In genomic region chr3:160810360-160810759, GRCh38 we compare ENCODE assay signal across 15 cellular contexts. TPM values are rescaled to one million over a fixed set of nuclear protein-coding genes. Genes with fewer than 3 reads are reported as not detected.
DNase-seq lines count a peak whose midpoint lies in the region; TF ChIP-seq lines count a peak whose summit lies in the region.
"Had no signal": no experiment of that assay in that cellular context is flagged by ENCODE, and none has a peak within 500 bp of the region (broad histone marks: within the 10 kb centered on the region; RNA-seq: fewer than 3 reads in every experiment).

No MANE protein-coding gene starts in this region.

- H4K8ac ChIP-seq in mesenchymal stem cell (ENCODE audit: low read length) = no peak overlapping the region

- H3K36me3 ChIP-seq in mesenchymal stem cell (ENCODE audit: control insufficient read depth in 1 of 2, insufficient read depth in 2 of 2, low read depth in 1 of 2, low read length in 2 of 2) (no peaks in the 10 kb centered on the region), tibial artery (no peaks in the 10 kb centered on the region), Caco-2 (ENCODE audit: control insufficient read depth, insufficient read depth, low read length) (no peaks in the 10 kb centered on the region)
- H3K36me3 ChIP-seq: colonic mucosa, stomach had no signal

- H3K4me1 Mint-ChIP-seq in chondrocyte (ENCODE audit: low read depth) = peaks cover 33% of the 10 kb centered on the region
- H3K4me1 Mint-ChIP-seq in CD14-positive monocyte = peaks cover 14% of the 10 kb centered on the region
- no peaks in the 10 kb centered on the region for H3K4me1 Mint-ChIP-seq in Caco-2 (ENCODE audit: low read depth, unreplicated experiment)
- H3K4me1 Mint-ChIP-seq: activated naive CD4-positive, alpha-beta T cell treated with anti-CD3 and anti-CD28 coated beads, Interleukin-2, amount 50 U/mL, for 24 hours had no signal

- no peak overlapping the region for H2BK120ac ChIP-seq in mesenchymal stem cell (ENCODE audit: low read depth, low read length)

- POLR2A ChIA-PET in Caco-2 (lab: Charles Lee) = no interaction called here

- H3K14ac ChIP-seq in mesenchymal stem cell (ENCODE audit: low read length in 2 of 2) = no peak overlapping the region

- peak overlapping the region; percentile 55 for H3K9ac ChIP-seq in mesenchymal stem cell (ENCODE audit: low read length)
- H3K9ac ChIP-seq: SK-N-SH had no signal

- H2AK5ac ChIP-seq in mesenchymal stem cell (ENCODE audit: low read length, severe bottlenecking) = no peak overlapping the region

- intact Hi-C loops in tibial artery (cut with DNase I; ENCODE audit: low total_unique reads) = no loop called here
- intact Hi-C loops in CD14-positive monocyte (cut with micrococcal nuclease) = no loop called here
- intact Hi-C loops in Caco-2 (cut with micrococcal nuclease; ENCODE audit: unreplicated experiment) = no loop called here

- H2BK12ac ChIP-seq in mesenchymal stem cell (ENCODE audit: low read length in 2 of 2) = no peak overlapping the region

- no peak overlapping the region for H2BK5ac ChIP-seq in mesenchymal stem cell (ENCODE audit: low read depth, low read length, poor library complexity, severe bottlenecking)

- H3K27ac Mint-ChIP-seq in chondrocyte (ENCODE audit: unreplicated experiment) (peak overlapping the region; percentile 53), CD14-positive monocyte (no peak overlapping the region), Caco-2 (ENCODE audit: unreplicated experiment) (no peak overlapping the region)
- H3K27ac Mint-ChIP-seq: activated naive CD4-positive, alpha-beta T cell treated with anti-CD3 and anti-CD28 coated beads, Interleukin-2, amount 50 U/mL, for 24 hours; WTC11 had no signal

- no peak overlapping the region for H2AFZ ChIP-seq in mesenchymal stem cell (ENCODE audit: low read depth, low read length)

- H3K18ac ChIP-seq in mesenchymal stem cell (ENCODE audit: low read depth in 1 of 2, low read length in 2 of 2) = no peak overlapping the region

- 94% methylated on average over 1 of the region's 1 CpG for WGBS in mesenchymal stem cell

- no peak overlapping the region for H3K4me3 ChIP-seq in mesenchymal stem cell (ENCODE audit: insufficient read depth in 1 of 2, low read depth in 1 of 2, low read length in 2 of 2)
- H3K4me3 ChIP-seq in tibial artery = no peak overlapping the region
- no peak overlapping the region for H3K4me3 ChIP-seq in Caco-2 (ENCODE audit: low read depth, low read length)
- H3K4me3 ChIP-seq: colonic mucosa, stomach had no signal

- no TSS peak for BruUV-seq in Caco-2 (replicated peaks; lab: Mats Ljungman, UMichigan)

- H3K36me3 Mint-ChIP-seq in chondrocyte (ENCODE audit: low read depth) (no peaks in the 10 kb centered on the region), CD14-positive monocyte (peaks cover 0 to 2% of the 10 kb centered on the region in 2 donors), Caco-2 (ENCODE audit: insufficient read depth, unreplicated experiment) (no peaks in the 10 kb centered on the region)
- H3K36me3 Mint-ChIP-seq: activated naive CD4-positive, alpha-beta T cell treated with anti-CD3 and anti-CD28 coated beads, Interleukin-2, amount 50 U/mL, for 24 hours; WTC11 had no signal

- no peaks in the 10 kb centered on the region for H3K4me1 ChIP-seq in mesenchymal stem cell (ENCODE audit: control insufficient read depth, insufficient read depth, low read depth, low read length)
- peaks cover 0 to 67% (median 45%) of the 10 kb centered on the region in 4 donors for H3K4me1 ChIP-seq in tibial artery
- no peaks in the 10 kb centered on the region for H3K4me1 ChIP-seq in Caco-2
- H3K4me1 ChIP-seq: colonic mucosa had no signal

- H4K91ac ChIP-seq in mesenchymal stem cell (ENCODE audit: low read length) = no peak overlapping the region

- H3K4me2 ChIP-seq in mesenchymal stem cell (ENCODE audit: low read length, poor library complexity, severe bottlenecking) = no peak overlapping the region
- H3K4me2 ChIP-seq: SK-N-SH had no signal

- CTCF ChIA-PET in Caco-2 (lab: Charles Lee) = no interaction called here

- H3K27me3 Mint-ChIP-seq in chondrocyte (ENCODE audit: low read depth) (no peaks in the 10 kb centered on the region), CD14-positive monocyte (ENCODE audit: low read depth in 3 of 3) (peaks cover 1 to 2% (median 1%) of the 10 kb centered on the region in 3 donors), Caco-2 (ENCODE audit: insufficient read depth, unreplicated experiment) (peaks cover 5% of the 10 kb centered on the region)
- H3K27me3 Mint-ChIP-seq: activated naive CD4-positive, alpha-beta T cell treated with anti-CD3 and anti-CD28 coated beads, Interleukin-2, amount 50 U/mL, for 24 hours had no signal

- no peak overlapping the region for H3K4ac ChIP-seq in mesenchymal stem cell (ENCODE audit: low read depth in 1 of 2, low read length in 2 of 2)

- H2BK15ac ChIP-seq in mesenchymal stem cell (ENCODE audit: low read depth, poor library complexity, severe bottlenecking) = no peak overlapping the region

- H3K27ac ChIP-seq in mesenchymal stem cell (ENCODE audit: low read length, poor library complexity, severe bottlenecking) = no peak overlapping the region
- peak overlapping the region; percentile 59 to 69 for H3K27ac ChIP-seq in tibial artery
- H3K27ac ChIP-seq: colonic mucosa had no signal

- no peaks in the 10 kb centered on the region for H3K79me1 ChIP-seq in mesenchymal stem cell (replicated peaks; ENCODE audit: low read length, poor library complexity, severe bottlenecking)

- no peak overlapping the region for H3K23ac ChIP-seq in mesenchymal stem cell (ENCODE audit: low read length in 2 of 2)

- no peaks in the 10 kb centered on the region for H3K27me3 ChIP-seq in mesenchymal stem cell (ENCODE audit: control insufficient read depth in 1 of 2, insufficient read depth in 1 of 2, low read length in 2 of 2)
- H3K27me3 ChIP-seq in tibial artery = no peaks in the 10 kb centered on the region
- no peaks in the 10 kb centered on the region for H3K27me3 ChIP-seq in Caco-2 (replicated peaks; ENCODE audit: control insufficient read depth, insufficient read depth, low read length)
- H3K27me3 ChIP-seq: colonic mucosa, stomach had no signal

- H3K9me3 Mint-ChIP-seq in chondrocyte (ENCODE audit: low read depth) (no peaks in the 10 kb centered on the region), CD14-positive monocyte (peaks cover 0 to 2% (median 0%) of the 10 kb centered on the region in 7 donors), Caco-2 (ENCODE audit: unreplicated experiment) (no peaks in the 10 kb centered on the region)
- H3K9me3 Mint-ChIP-seq: activated naive CD4-positive, alpha-beta T cell treated with anti-CD3 and anti-CD28 coated beads, Interleukin-2, amount 50 U/mL, for 24 hours; WTC11 had no signal

- no peak for TF ChIP-seq CTCF in chondrocyte (IDR thresholded peaks at IDR 0.05)
- TF ChIP-seq CTCF in tibial artery (IDR thresholded peaks at IDR 0.05) = peak in 1 of 2 experiments; percentile 18
- no peak for TF ChIP-seq CTCF in CD14-positive monocyte (IDR thresholded peaks at IDR 0.05)
- TF ChIP-seq CTCF in Caco-2 (IDR thresholded peaks at IDR 0.05; ENCODE audit: insufficient read depth in 1 of 2, low read depth in 1 of 2, low read length in 1 of 2, severe bottlenecking in 1 of 2, unreplicated experiment in 1 of 2) = no peak

- H3K9me3 ChIP-seq in mesenchymal stem cell (ENCODE audit: control insufficient read depth, low read length) = no peaks in the 10 kb centered on the region
- H3K9me3 ChIP-seq in tibial artery = no peaks in the 10 kb centered on the region
- no peaks in the 10 kb centered on the region for H3K9me3 ChIP-seq in Caco-2
- H3K9me3 ChIP-seq: colonic mucosa, SK-N-SH, stomach had no signal

- H3K4me3 Mint-ChIP-seq in chondrocyte (ENCODE audit: unreplicated experiment) (no peak overlapping the region), CD14-positive monocyte (no peak overlapping the region), Caco-2 (ENCODE audit: unreplicated experiment) (no peak overlapping the region)
- H3K4me3 Mint-ChIP-seq: activated naive CD4-positive, alpha-beta T cell treated with anti-CD3 and anti-CD28 coated beads, Interleukin-2, amount 50 U/mL, for 24 hours; WTC11 had no signal

- DNase-seq in NCI-H2171 treated with DMSO at 0.1 percent for 48 hours (lab: John Stamatoyannopoulos, UW) (peak; percentile 53), NCI-H2171 (lab: John Stamatoyannopoulos, UW) (no peak), chondrocyte (ENCODE audit: low spot score) (no peak), mesenchymal stem cell (no peak), tibial artery (peak; percentile 41 to 74), CD14-positive monocyte (ENCODE audit: low spot score) (no peak), Caco-2 (no peak), NOMO-1 (lab: John Stamatoyannopoulos, UW; ENCODE audit: unreplicated experiment in 2 of 2) (no peak)
- DNase-seq: 8988T, colonic mucosa, NCI-H2107, SK-N-SH, stomach had no signal

RNA-seq across cellular contexts. Expression of gene PPM1L, which starts 54.3 kb away (rescaled TPM):
- 3.3 to 9.6 TPM (median 8.5 TPM) in 3 replicates for total RNA-seq in chondrocyte
- 0.95 TPM for polyA plus RNA-seq in mesenchymal stem cell (2013, experiment 1 of 2)
- 0.81 TPM for polyA plus RNA-seq in mesenchymal stem cell (2013, experiment 2 of 2)
- 1 to 10 TPM; 5.5 to 9.9 TPM for polyA plus RNA-seq in CD14-positive monocyte
- total RNA-seq in Caco-2 (2022) = 2.0 and 2.4 TPM in 2 replicates

Comparison
In these comparisons a context has a peak if more than half of its experiments do, and no peak if none do; other contexts are left out.
1. DNase-seq: peak in NCI-H2171 treated with DMSO at 0.1 percent for 48 hours (single experiment) and tibial artery (2 of 2); none in NCI-H2171 (single experiment), chondrocyte (single experiment), mesenchymal stem cell (single experiment), CD14-positive monocyte (single experiment), Caco-2 (0 of 2) and NOMO-1 (0 of 2).